ENCODE assay signal across 34 cellular contexts in genomic region chrX:23754664-23755063, GRCh38.
"Had no signal": no experiment of that assay in that cellular context is flagged by ENCODE, and none has a peak within 500 bp of the region (broad histone marks: within the 10 kb centered on the region; RNA-seq: fewer than 3 reads in every experiment).

No MANE protein-coding gene starts in this region.

- H3K4me3 ChIP-seq: MG63 had no signal

- H3K27me3 ChIP-seq: MG63 had no signal

- H3K4me2 ChIP-seq: KMS-11 had no signal

- H3K27ac ChIP-seq: KMS-11 had no signal

- H3K9ac ChIP-seq: KMS-11 had no signal

- DNase-seq: Karpas-422, Kasumi-1, MG63, MM.1S, MV-4-11, NCI-H1048, NCI-H1092, NCI-H1092 treated with DMSO at 0.1 percent for 48 hours, NCI-H1105, NCI-H1105 treated with DMSO at 0.1 percent for 48 hours, NCI-H1417, NCI-H1417 treated with DMSO at 0.1 percent for 48 hours, NCI-H1436, NCI-H1436 treated with DMSO at 0.1 percent for 48 hours, NCI-H146, NCI-H1694, NCI-H1694 treated with DMSO at 0.1 percent for 48 hours, NCI-H187, NCI-H187 treated with DMSO at 0.1 percent for 48 hours, NCI-H1930, NCI-H2029, NCI-H2029 treated with DMSO at 0.1 percent for 48 hours, NCI-H2081, NCI-H2081 treated with DMSO at 0.1 percent for 48 hours, NCI-H2107, NCI-H2171, NCI-H2171 treated with DMSO at 0.1 percent for 48 hours, NCI-H2227 treated with DMSO at 0.1 percent for 48 hours, NCI-H226, NCI-H345, NCI-H446, NCI-H446 treated with DMSO at 0.1 percent for 48 hours, NCI-H510A had no signal

- H3K36me3 ChIP-seq: MG63 had no signal

- H3K9me3 ChIP-seq: MG63 had no signal
